In genomic region chr11:18773104-18773503, GRCh38 we compare ENCODE assay signal across 17 cellular contexts. TPM values are rescaled to one million over a fixed set of nuclear protein-coding genes. Genes with fewer than 3 reads are reported as not detected.
DNase-seq lines count a peak whose midpoint lies in the region; ATAC-seq and TF ChIP-seq lines count a peak whose summit lies in the region.
"Had no signal": no experiment of that assay in that cellular context is flagged by ENCODE, and none has a peak within 500 bp of the region (broad histone marks: within the 10 kb centered on the region; RNA-seq: fewer than 3 reads in every experiment).

No MANE protein-coding gene starts in this region.

- H3K36me3 Mint-ChIP-seq in GM23338 (ENCODE audit: low read depth): peaks cover 2% of the 10 kb centered on the region; the same call in 1 of the 3 replicates
- no peaks in the 10 kb centered on the region for H3K36me3 Mint-ChIP-seq in glutamatergic neuron (ENCODE audit: unreplicated experiment)
- H3K36me3 Mint-ChIP-seq: CD8-positive, alpha-beta memory T cell had no signal

- no peak overlapping the region for H3K27ac ChIP-seq in GM23338 (ENCODE audit: low read depth)
- H3K27ac ChIP-seq in angular gyrus (ENCODE audit: low read depth, low read length): peak overlapping the region; percentile 4
- H3K27ac ChIP-seq in Peyer's patch: no peak overlapping the region
- H3K27ac ChIP-seq: BLaER1 had no signal

- peak; percentile 41 for DNase-seq in GM23338 (ENCODE audit: low spot score)
- DNase-seq in glutamatergic neuron: no peak
- peak; percentile 5 for DNase-seq in left kidney (ENCODE audit: low read depth, low spot score)
- DNase-seq in Peyer's patch: no peak
- DNase-seq in ecto neural progenitor cell (ENCODE audit: low spot score): no peak
- no peak for DNase-seq in MG63
- DNase-seq: 8988T; AML-193; Caco-2; CD8-positive, alpha-beta memory T cell; DND-41; GDM1; H9 had no signal

- H3K36me3 ChIP-seq in GM23338 (ENCODE audit: insufficient read depth) (no peaks in the 10 kb centered on the region), Peyer's patch (no peaks in the 10 kb centered on the region), MG63 (no peaks in the 10 kb centered on the region)
- H3K36me3 ChIP-seq: BLaER1 had no signal

- H3K9me3 Mint-ChIP-seq in GM23338: no peaks in the 10 kb centered on the region; the same call in 2 of the 3 replicates
- peaks cover 2% of the 10 kb centered on the region for H3K9me3 Mint-ChIP-seq in glutamatergic neuron (ENCODE audit: unreplicated experiment)
- H3K9me3 Mint-ChIP-seq: CD8-positive, alpha-beta memory T cell; H9 had no signal

- no peak overlapping the region for H3K27ac Mint-ChIP-seq in GM23338
- peak overlapping the region; percentile 59 for H3K27ac Mint-ChIP-seq in glutamatergic neuron (ENCODE audit: unreplicated experiment)
- H3K27ac Mint-ChIP-seq: CD8-positive, alpha-beta memory T cell had no signal

- H3K27me3 ChIP-seq in GM23338 (ENCODE audit: insufficient read depth) (no peaks in the 10 kb centered on the region), Peyer's patch (no peaks in the 10 kb centered on the region), MG63 (no peaks in the 10 kb centered on the region)
- H3K27me3 ChIP-seq: BLaER1 had no signal

- H3K27me3 Mint-ChIP-seq in GM23338 (ENCODE audit: insufficient read depth, low read depth, poor library complexity): peaks cover 14% of the 10 kb centered on the region
- H3K27me3 Mint-ChIP-seq in glutamatergic neuron (ENCODE audit: unreplicated experiment): peaks cover 6% of the 10 kb centered on the region

- H3K4me2 ChIP-seq in GM23338: peak overlapping the region; percentile 66; the same call in 1 of the 2 replicates
- H3K4me2 ChIP-seq: BLaER1 had no signal

- no peaks in the 10 kb centered on the region for H3K79me2 ChIP-seq in GM23338 (replicated peaks; ENCODE audit: insufficient read depth)

- no peak overlapping the region for H2AFZ ChIP-seq in GM23338

- peak; percentile 49 for ATAC-seq in GM23338
- no peak for ATAC-seq in GM18868 (IDR thresholded peaks at IDR 0.05; ENCODE audit: unreplicated experiment)

- no peaks in the 10 kb centered on the region for H3K9me2 ChIP-seq in GM23338 (ENCODE audit: insufficient read depth)

- H3F3A ChIP-seq in GM23338 (replicated peaks; ENCODE audit: low read depth): no peaks in the 10 kb centered on the region

- no peak for TF ChIP-seq POLR2A in Peyer's patch (IDR thresholded peaks at IDR 0.05)

- no peak for TF ChIP-seq CTCF in GM23338 (conservative IDR thresholded peaks at IDR 0.05; ENCODE audit: low read depth in 2 of 2)
- no peak for TF ChIP-seq CTCF in glutamatergic neuron (IDR thresholded peaks at IDR 0.05; ENCODE audit: partially characterized antibody, unreplicated experiment)
- TF ChIP-seq CTCF in Peyer's patch (IDR thresholded peaks at IDR 0.05): no peak

- peaks cover 27% of the 10 kb centered on the region for H3K4me1 ChIP-seq in GM23338 (ENCODE audit: insufficient read depth)
- no peaks in the 10 kb centered on the region for H3K4me1 ChIP-seq in Peyer's patch

- H3K9me3 ChIP-seq in Peyer's patch (no peaks in the 10 kb centered on the region), MG63 (no peaks in the 10 kb centered on the region)
- H3K9me3 ChIP-seq: BLaER1, Caco-2 had no signal

- H4K20me1 ChIP-seq in GM23338 (replicated peaks; ENCODE audit: insufficient read depth): no peaks in the 10 kb centered on the region
- H4K20me1 ChIP-seq: BLaER1 had no signal

- H3K4me3 Mint-ChIP-seq in GM23338 (no peak overlapping the region), glutamatergic neuron (ENCODE audit: unreplicated experiment) (no peak overlapping the region)
- H3K4me3 Mint-ChIP-seq: CD8-positive, alpha-beta memory T cell had no signal

- 0 out of 2 replicates have a peak overlapping the region, but pooled peaks have one; percentile 20 for H3K4me3 ChIP-seq in GM23338
- no peak overlapping the region for H3K4me3 ChIP-seq in Peyer's patch
- no peak overlapping the region for H3K4me3 ChIP-seq in MG63
- H3K4me3 ChIP-seq: BLaER1 had no signal

- H3K4me1 Mint-ChIP-seq in GM23338: peaks cover 46% of the 10 kb centered on the region
- H3K4me1 Mint-ChIP-seq in glutamatergic neuron (ENCODE audit: low read depth, unreplicated experiment): peaks cover 29% of the 10 kb centered on the region

TF ChIP-seq in GM23338, 12 proteins besides CTCF, POLR2A, EP300 and RAD21 (continues in another document):
- no peak for TF ChIP-seq ZNF462 (CRISPR knock-in tag; IDR thresholded peaks at IDR 0.05)

RNA-seq across cellular contexts. Expression of gene PTPN5, which starts 18.5 kb away (rescaled TPM):
- 4.9 and 5.7 TPM in 2 replicates for total RNA-seq in GM23338 (2014; rRNA removed; shearing (Covaris generic))
- 3.6 and 3.7 TPM in 2 replicates for polyA plus RNA-seq in GM23338 (2016; fragmentation: Nextera tagmentation; extraction: Ambion mirVana)
- total RNA-seq in glutamatergic neuron (ENCODE audit: unreplicated experiment): 25.8 TPM
- total RNA-seq in Peyer's patch: 1 to 10 TPM in 1 of 4 donors, under 1 TPM in 1, not detected in 2; 0.76 to 1.7 TPM
- total RNA-seq in MG63 (2014; rRNA removed; shearing (Covaris generic); ENCODE audit: low replicate concordance): 0.05 TPM in 1 of 2 replicates, not detected in the other
- total RNA-seq: Caco-2; CD8-positive, alpha-beta memory T cell; HT-29 had no signal
- polyA plus RNA-seq: CD8-positive, alpha-beta memory T cell had no signal

RNA-seq across cellular contexts. Expression of gene IGSF22, which starts 47.1 kb away (rescaled TPM):
- not detected in 2 replicates for total RNA-seq in GM23338 (2014; rRNA removed; shearing (Covaris generic))
- 0.37 and 0.85 TPM in 2 replicates for polyA plus RNA-seq in GM23338 (2016; fragmentation: Nextera tagmentation; extraction: Ambion mirVana)
- total RNA-seq in glutamatergic neuron (ENCODE audit: unreplicated experiment): 1.1 TPM
- not detected for total RNA-seq in Peyer's patch
- not detected in 2 replicates for total RNA-seq in MG63 (2014; rRNA removed; shearing (Covaris generic); ENCODE audit: low replicate concordance)
- total RNA-seq: Caco-2 had no signal

Comparison
In these comparisons a context has a peak if more than half of its experiments do, and no peak if none do; other contexts are left out.
1. DNase-seq: peak in GM23338 (single experiment) and left kidney (single experiment); none in glutamatergic neuron (single experiment), Peyer's patch (0 of 3), ecto neural progenitor cell (single experiment) and MG63 (single experiment).